ENCODE assay signal across 16 cellular contexts in genomic region chrX:29617276-29617675, GRCh38.
A peak's percentile ranks its signal among the peaks of the same experiment; 100 is the strongest.
DNase-seq lines count a peak whose midpoint lies in the region; ATAC-seq and TF ChIP-seq lines count a peak whose summit lies in the region.
"Had no signal": no experiment of that assay in that cellular context is flagged by ENCODE, and none has a peak within 500 bp of the region (broad histone marks: within the 10 kb centered on the region; RNA-seq: fewer than 3 reads in every experiment).

No MANE protein-coding gene starts in this region.

- no peak overlapping the region for H3K4me3 ChIP-seq in ACC112 (ENCODE audit: low read depth, low read length)
- H3K4me3 ChIP-seq in foreskin fibroblast (ENCODE audit: low read depth in 1 of 2, low read length in 2 of 2) = no peak overlapping the region
- H3K4me3 ChIP-seq in esophagus squamous epithelium = no peak overlapping the region
- H3K4me3 ChIP-seq: colonic mucosa, GM12878 had no signal

- TF ChIP-seq CTCF in foreskin fibroblast (IDR thresholded peaks at IDR 0.05; ENCODE audit: low read depth, low read length) = no peak
- no peak for TF ChIP-seq CTCF in esophagus squamous epithelium (IDR thresholded peaks at IDR 0.05)

- no peaks in the 10 kb centered on the region for H3K36me3 ChIP-seq in ACC112 (ENCODE audit: insufficient read depth, low read length)
- no peaks in the 10 kb centered on the region for H3K36me3 ChIP-seq in esophagus squamous epithelium
- H3K36me3 ChIP-seq: colonic mucosa had no signal

- H2AFZ ChIP-seq in ACC112 (ENCODE audit: low read length, unreplicated experiment) = peak overlapping the region; percentile 68
- H2AFZ ChIP-seq: parathyroid adenoma had no signal

- no peak for TF ChIP-seq POLR2A in esophagus squamous epithelium (IDR thresholded peaks at IDR 0.05)

- intact Hi-C loops in esophagus squamous epithelium (cut with DNase I) = no loop called here

- H3K27me3 ChIP-seq in ACC112 (ENCODE audit: insufficient read depth, low read length) = no peaks in the 10 kb centered on the region
- no peaks in the 10 kb centered on the region for H3K27me3 ChIP-seq in esophagus squamous epithelium
- H3K27me3 ChIP-seq: colonic mucosa had no signal

- H3K27ac ChIP-seq in ACC112 (ENCODE audit: low read depth, low read length) = peak overlapping the region; percentile 70
- H3K27ac ChIP-seq in esophagus squamous epithelium = no peak overlapping the region
- H3K27ac ChIP-seq: colonic mucosa, parathyroid adenoma had no signal

- ATAC-seq in GM21529 (IDR thresholded peaks at IDR 0.05; ENCODE audit: unreplicated experiment) (peak; percentile 34), HG02798 (IDR thresholded peaks at IDR 0.05; ENCODE audit: poor library complexity, unreplicated experiment) (no peak), GM19035 (IDR thresholded peaks at IDR 0.05; ENCODE audit: unreplicated experiment) (no peak)
- ATAC-seq: activated T-cell treated with anti-CD3 and anti-CD28 coated beads, Interleukin-2, amount 50 U/mL, for 4 hours; GM12878; T-helper 17 cell had no signal

- H3K79me2 ChIP-seq in ACC112 (ENCODE audit: control insufficient read depth, insufficient read depth, low read length, unreplicated experiment) = no peaks in the 10 kb centered on the region
- H3K79me2 ChIP-seq: parathyroid adenoma had no signal

- peaks cover 11% of the 10 kb centered on the region for H3K4me1 ChIP-seq in ACC112 (ENCODE audit: control insufficient read depth, insufficient read depth, low read length, unreplicated experiment)
- H3K4me1 ChIP-seq in esophagus squamous epithelium = no peaks in the 10 kb centered on the region
- H3K4me1 ChIP-seq: colonic mucosa, parathyroid adenoma had no signal

- WGBS in esophagus squamous epithelium, 2 donors = 23 to 63% methylated on average over 3 of the region's 3 CpGs

- no peaks in the 10 kb centered on the region for H3K9me3 ChIP-seq in esophagus squamous epithelium
- H3K9me3 ChIP-seq: colonic mucosa had no signal

- DNase-seq in T1000 (lab: John Stamatoyannopoulos, UW) (peak; percentile 1), foreskin fibroblast (peak; percentile 22 to 50), NCI-H82 treated with DMSO at 0.1 percent for 48 hours (lab: John Stamatoyannopoulos, UW; ENCODE audit: unreplicated experiment) (no peak), esophagus squamous epithelium (lab: John Stamatoyannopoulos, UW) (no peak)
- DNase-seq: activated CD4-positive, alpha-beta T cell treated with anti-CD3 and anti-CD28 coated beads for 4 hours; activated T-cell treated with anti-CD3 and anti-CD28 coated beads, Interleukin-2, amount 50 U/mL, for 4 hours; colonic mucosa; DMS153; NCI-H524 treated with DMSO at 0.1 percent for 48 hours; T-helper 17 cell had no signal

Comparison
In these comparisons a context has a peak if more than half of its experiments do, and no peak if none do; other contexts are left out.
1. DNase-seq: peak in T1000 (single experiment) and foreskin fibroblast (2 of 2); none in NCI-H82 treated with DMSO at 0.1 percent for 48 hours (single experiment) and esophagus squamous epithelium (single experiment).